10 cellular contexts compared by ENCODE assay signal in genomic region chr17:50101346-50102163, GRCh38. TPM values are rescaled to one million over a fixed set of nuclear protein-coding genes. Genes with fewer than 3 reads are reported as not detected.
DNase-seq lines count a peak whose midpoint lies in the region; ATAC-seq, FAIRE-seq and TF ChIP-seq lines count a peak whose summit lies in the region.
"Had no signal": no experiment of that assay in that cellular context is flagged by ENCODE, and none has a peak within 500 bp of the region (broad histone marks: within the 10 kb centered on the region; RNA-seq: fewer than 3 reads in every experiment).

No MANE protein-coding gene starts in this region.

- DNase-seq in HT-29 (ENCODE audit: low spot score) = peak; percentile 57
- DNase-seq in GM12878 (ENCODE audit: low read depth, low spot score) = no peak
- peak; percentile 78 for DNase-seq in kidney
- DNase-seq in stimulated activated naive CD8-positive, alpha-beta T cell treated with anti-CD3 and anti-CD28 coated beads, Interleukin-15, Interleukin-2, amounts not matched to agents 100 U/mL and 50 U/mL, for 24 hours = no peak
- DNase-seq in NCI-H2196 treated with DMSO at 0.1 percent for 48 hours (lab: John Stamatoyannopoulos, UW; ENCODE audit: unreplicated experiment) = no peak
- no peak for DNase-seq in NCI-H2029 treated with DMSO at 0.1 percent for 48 hours (lab: John Stamatoyannopoulos, UW)
- DNase-seq in NCI-H2196 (lab: John Stamatoyannopoulos, UW; ENCODE audit: unreplicated experiment) = no peak
- DNase-seq: activated B cell treated with CpG ODN at 0.5 μM for 24 hours had no signal

- H3K4me3 ChIP-seq in GM12878 (no peak overlapping the region), kidney (ENCODE audit: low read length in 2 of 2) (peak overlapping the region in 1 of 2 donors; percentile 25), skeletal muscle tissue (ENCODE audit: low read length in 3 of 3) (peak overlapping the region; percentile 67 to 76 (median 67))

- H4K20me1 ChIP-seq in GM12878 (ENCODE audit: control insufficient read depth, insufficient read depth) = no peaks in the 10 kb centered on the region

- SMC1A ChIA-PET in GM12878 (lab: Charles Lee; ENCODE audit: uncharacterized antibody, unreplicated experiment) = no interaction called here

- POLR2A ChIA-PET in GM12878 (lab: Charles Lee) = no interaction called here

- no peak overlapping the region for H2AFZ ChIP-seq in GM12878 (ENCODE audit: control insufficient read depth, low read depth, low read length)

- H3K4me1 ChIP-seq in GM12878 (ENCODE audit: control insufficient read depth, insufficient read depth, low read length) (peaks cover 3% of the 10 kb centered on the region; the same call in 1 of the 2 replicates), kidney (ENCODE audit: control insufficient read depth in 1 of 2, insufficient read depth in 1 of 2, low read depth in 1 of 2, low read length in 2 of 2) (peaks cover 52 to 60% of the 10 kb centered on the region in 2 donors), skeletal muscle tissue (ENCODE audit: control insufficient read depth in 3 of 3, insufficient read depth in 3 of 3, low read length in 3 of 3) (peaks cover 64 to 75% (median 73%) of the 10 kb centered on the region in 3 donors)

- ATAC-seq in GM12878 = no peak
- no peak for ATAC-seq in stimulated activated naive CD8-positive, alpha-beta T cell treated with anti-CD3 and anti-CD28 coated beads, Interleukin-15, Interleukin-2, amounts not matched to agents 100 U/mL and 50 U/mL, for 24 hours

- no peak for TF ChIP-seq EP300 in GM12878 (IDR thresholded peaks at IDR 0.05; ENCODE audit: borderline replicate concordance in 1 of 2, control insufficient read depth in 1 of 2, low read depth in 2 of 2, low read length in 2 of 2)

- RAD21 ChIA-PET in GM12878 (lab: Charles Lee; ENCODE audit: unreplicated experiment) = no interaction called here

- no peaks in the 10 kb centered on the region for H3K79me2 ChIP-seq in GM12878 (ENCODE audit: control insufficient read depth, insufficient read depth, low read length)

- intact Hi-C loops in GM12878 (cut with micrococcal nuclease; ENCODE audit: unreplicated experiment) (no loop called here), kidney (cut with DNase I) (no loop called here)

- H3K4me2 ChIP-seq in GM12878 (ENCODE audit: control insufficient read depth, insufficient read depth) = no peak overlapping the region

- H3K9me3 ChIP-seq in GM12878 (replicated peaks; ENCODE audit: control insufficient read depth, insufficient read depth, low read length) = no peaks in the 10 kb centered on the region
- no peaks in the 10 kb centered on the region for H3K9me3 ChIP-seq in kidney (ENCODE audit: control insufficient read depth in 1 of 2, low read length in 2 of 2)
- no peaks in the 10 kb centered on the region for H3K9me3 ChIP-seq in skeletal muscle tissue (ENCODE audit: control insufficient read depth in 3 of 3, low read length in 3 of 3)

- FAIRE-seq in GM12878 (lab: Jason Lieb, UNC) (no peak), kidney (lab: Jason Lieb, UNC) (no peak)
- FAIRE-seq: G401.6 had no signal

- no peak for TF ChIP-seq RAD21 in GM12878 (IDR thresholded peaks at IDR 0.05; ENCODE audit: insufficient read depth, low read depth, low read length)

- no peak for TF ChIP-seq CTCF in GM12878 (IDR thresholded peaks at IDR 0.05 in 2 of 3, conservative IDR thresholded peaks at IDR 0.05 in 1 of 3; ENCODE audit: control insufficient read depth in 2 of 3, extremely low read depth in 1 of 3, insufficient read depth in 1 of 3, low read depth in 3 of 3, low read length in 3 of 3)
- TF ChIP-seq CTCF in kidney (IDR thresholded peaks at IDR 0.05; ENCODE audit: borderline replicate concordance, extremely low read depth, insufficient read depth) = no peak

- H3K9ac ChIP-seq in GM12878 (ENCODE audit: control insufficient read depth, insufficient read depth, low read length) (no peak overlapping the region), kidney (ENCODE audit: low read length in 2 of 2) (peak overlapping the region in 1 of 2 donors; percentile 70), skeletal muscle tissue (ENCODE audit: low read depth in 1 of 3, low read length in 3 of 3) (peak overlapping the region; percentile 65 to 89 (median 89))

- H3K36me3 ChIP-seq in GM12878 (ENCODE audit: control insufficient read depth in 2 of 2, insufficient read depth in 2 of 2, low read length in 1 of 2) (no peaks in the 10 kb centered on the region; a peak in 1 of 4 replicates), kidney (ENCODE audit: control insufficient read depth in 1 of 2, insufficient read depth in 2 of 2, low read length in 2 of 2) (peaks cover 9 to 63% of the 10 kb centered on the region in 2 donors), skeletal muscle tissue (ENCODE audit: control insufficient read depth in 3 of 3, insufficient read depth in 3 of 3, low read length in 3 of 3) (peaks cover 36 to 58% (median 39%) of the 10 kb centered on the region in 3 donors)

- WGBS in GM12878 (ENCODE audit: insufficient coverage, insufficient replicate concordance, low lambda C conversion rate, missing lambda C conversion rate) = 75% methylated on average over 17 of the region's 17 CpGs

- no TSS peak for BruUV-seq in GM12878 (replicated peaks; lab: Mats Ljungman, UMichigan)

- CTCF ChIA-PET in GM12878 (lab: Yijun Ruan, JAX) = interaction anchor here (1.8 kb wide), 1 partner anchor 13 kb away, joined by 10 read pairs; no protein-coding TSS in a partner anchor

- no peaks in the 10 kb centered on the region for H3K27me3 ChIP-seq in GM12878 (replicated peaks in 1 of 2; ENCODE audit: control insufficient read depth in 2 of 2, insufficient read depth in 2 of 2, low read length in 1 of 2)
- no peaks in the 10 kb centered on the region for H3K27me3 ChIP-seq in skeletal muscle tissue (ENCODE audit: control insufficient read depth in 3 of 3, insufficient read depth in 3 of 3, low read length in 3 of 3)

- H3K27ac ChIP-seq in GM12878 (ENCODE audit: control insufficient read depth, insufficient read depth) (no peak overlapping the region), kidney (ENCODE audit: low read depth in 2 of 2, low read length in 2 of 2) (peak overlapping the region; percentile 90 to 94), skeletal muscle tissue (ENCODE audit: low read depth, low read length) (peak overlapping the region; percentile 94)

- no peak for TF ChIP-seq POLR2A in GM12878 (IDR thresholded peaks at IDR 0.05; ENCODE audit: low read depth, low read length)

- in situ Hi-C loops in GM12878 (cut with MboI) = no loop called here

RNA-seq across cellular contexts. Expression of gene PDK2, which starts 6.4 kb away (rescaled TPM):
- total RNA-seq in HT-29 (2014; rRNA removed; shearing (Covaris generic)) = 31.3 and 31.9 TPM in 2 replicates
- total RNA-seq in GM12878 (2013; cell fraction: nucleolus; rRNA removed) = 16.9 and 18.0 TPM in 2 replicates
- total RNA-seq in GM12878 (2014; rRNA removed) = 9.7 and 12.3 TPM in 2 replicates
- total RNA-seq in GM12878 (2014; rRNA removed; fragmentation: Illumina TruSeq; extraction: Trizol) = 6.5 and 8.6 TPM in 2 replicates
- total RNA-seq in GM12878 (2021) = 14.2 and 16.1 TPM in 2 replicates
- polyA plus RNA-seq in GM12878 (2011; ENCODE audit: low read depth) = 4.5 TPM
- polyA plus RNA-seq in GM12878 (2011; rRNA removed) = 8.8 and 22.6 TPM in 2 replicates
- 33.3 and 38.8 TPM in 2 replicates for polyA plus RNA-seq in GM12878 (2011; cell fraction: cytosol; rRNA removed)
- 92.2 and 108 TPM in 2 replicates for polyA plus RNA-seq in GM12878 (2011; cell fraction: nucleus; rRNA removed)
- 9.1 and 10.7 TPM in 2 replicates for polyA plus RNA-seq in GM12878 (2012)
- 9.8 and 12.3 TPM in 2 replicates for polyA plus RNA-seq in GM12878 (2014; fragmentation: Illumina TruSeq; extraction: Trizol)
- 1 to 10 TPM in 1 of 2 experiments, under 1 TPM in 1; 0.98 to 1.2 TPM for polyA plus RNA-seq in GM12878 (2014; fragmentation: Nextera tagmentation; extraction: Ambion mirVana)
- 9.6 and 16.0 TPM in 2 replicates for polyA plus RNA-seq in GM12878 (2014; rRNA removed)
- polyA plus RNA-seq in GM12878 (2016; fragmentation: Nextera tagmentation; extraction: Ambion mirVana) = 10 to 100 TPM; 17.5 to 20.2 TPM
- 22.7 and 37.5 TPM in 2 replicates for polyA minus RNA-seq in GM12878 (2011; rRNA and poly(A)+ RNA removed)
- 9.5 and 15.8 TPM in 2 replicates for polyA minus RNA-seq in GM12878 (2011; cell fraction: cytosol; rRNA and poly(A)+ RNA removed)
- 16.0 and 35.1 TPM in 2 replicates for polyA minus RNA-seq in GM12878 (2011; cell fraction: nucleus; rRNA and poly(A)+ RNA removed)
- 41.9 TPM for total RNA-seq in kidney
- polyA plus RNA-seq in kidney (ENCODE audit: insufficient read depth, low read depth, low replicate concordance) = 121 TPM
- 18.8 TPM for total RNA-seq in skeletal muscle tissue

RNA-seq across cellular contexts. Expression of gene SAMD14, which starts 28.4 kb away (rescaled TPM):
- 1.9 and 3.4 TPM in 2 replicates for total RNA-seq in HT-29 (2014; rRNA removed; shearing (Covaris generic))
- total RNA-seq in GM12878 (2013; cell fraction: nucleolus; rRNA removed) = 2.6 and 4.3 TPM in 2 replicates
- total RNA-seq in GM12878 (2014; rRNA removed) (0.17 and 0.22 TPM in 2 replicates), GM12878 (2014; rRNA removed; fragmentation: Illumina TruSeq; extraction: Trizol) (0.22 and 0.74 TPM in 2 replicates), GM12878 (2021) (1.3 and 1.7 TPM in 2 replicates), kidney (5.0 TPM), skeletal muscle tissue (1.0 TPM)
- polyA plus RNA-seq in GM12878 (2011; ENCODE audit: low read depth) = 0.58 TPM
- polyA plus RNA-seq in GM12878 (2011; rRNA removed) (0.32 and 1.3 TPM in 2 replicates), GM12878 (2014; fragmentation: Illumina TruSeq; extraction: Trizol) (0.19 and 0.25 TPM in 2 replicates), GM12878 (2014; fragmentation: Nextera tagmentation; extraction: Ambion mirVana) (not detected), GM12878 (2014; rRNA removed) (0.51 and 1.4 TPM in 2 replicates), GM12878 (2016; fragmentation: Nextera tagmentation; extraction: Ambion mirVana) (under 1 TPM in 1 of 2 experiments, not detected in 1; 0.06 TPM), kidney (ENCODE audit: insufficient read depth, low read depth, low replicate concordance) (3.7 TPM)
- 0.51 and 1.2 TPM in 2 replicates for polyA plus RNA-seq in GM12878 (2011; cell fraction: cytosol; rRNA removed)
- 8.0 and 8.3 TPM in 2 replicates for polyA plus RNA-seq in GM12878 (2011; cell fraction: nucleus; rRNA removed)
- polyA plus RNA-seq in GM12878 (2012) = 0.45 and 0.66 TPM in 2 replicates
- polyA minus RNA-seq in GM12878 (2011; rRNA and poly(A)+ RNA removed) = 0.59 and 2.0 TPM in 2 replicates
- 0.73 TPM in 1 of 2 replicates, not detected in the other for polyA minus RNA-seq in GM12878 (2011; cell fraction: cytosol; rRNA and poly(A)+ RNA removed)
- 1.1 and 1.8 TPM in 2 replicates for polyA minus RNA-seq in GM12878 (2011; cell fraction: nucleus; rRNA and poly(A)+ RNA removed)

RNA-seq across cellular contexts. Expression of gene ITGA3, which starts 45.6 kb away (rescaled TPM):
- total RNA-seq in HT-29 (2014; rRNA removed; shearing (Covaris generic)) = 218 and 237 TPM in 2 replicates
- total RNA-seq in GM12878 (2013; cell fraction: nucleolus; rRNA removed) = 22.3 and 23.3 TPM in 2 replicates
- total RNA-seq in GM12878 (2014; rRNA removed) = 10.3 and 13.4 TPM in 2 replicates
- 6.6 and 6.9 TPM in 2 replicates for total RNA-seq in GM12878 (2014; rRNA removed; fragmentation: Illumina TruSeq; extraction: Trizol)
- total RNA-seq in GM12878 (2021) = 12.5 and 14.3 TPM in 2 replicates
- polyA plus RNA-seq in GM12878 (2011; ENCODE audit: low read depth) = 1.8 TPM
- polyA plus RNA-seq in GM12878 (2011; rRNA removed) = 4.3 and 6.9 TPM in 2 replicates
- 10.9 and 12.4 TPM in 2 replicates for polyA plus RNA-seq in GM12878 (2011; cell fraction: cytosol; rRNA removed)
- polyA plus RNA-seq in GM12878 (2011; cell fraction: nucleus; rRNA removed) = 28.4 and 35.6 TPM in 2 replicates
- 3.0 and 3.2 TPM in 2 replicates for polyA plus RNA-seq in GM12878 (2012)
- 3.8 and 6.6 TPM in 2 replicates for polyA plus RNA-seq in GM12878 (2014; fragmentation: Illumina TruSeq; extraction: Trizol)
- polyA plus RNA-seq in GM12878 (2014; fragmentation: Nextera tagmentation; extraction: Ambion mirVana) = under 1 TPM; 0.29 to 0.86 TPM
- polyA plus RNA-seq in GM12878 (2014; rRNA removed) = 7.1 and 10.5 TPM in 2 replicates
- 1 to 10 TPM; 4.0 to 4.6 TPM for polyA plus RNA-seq in GM12878 (2016; fragmentation: Nextera tagmentation; extraction: Ambion mirVana)
- polyA minus RNA-seq in GM12878 (2011; rRNA and poly(A)+ RNA removed) = 15.2 and 22.9 TPM in 2 replicates
- 12.0 and 17.7 TPM in 2 replicates for polyA minus RNA-seq in GM12878 (2011; cell fraction: cytosol; rRNA and poly(A)+ RNA removed)
- polyA minus RNA-seq in GM12878 (2011; cell fraction: nucleus; rRNA and poly(A)+ RNA removed) = 20.2 and 36.4 TPM in 2 replicates
- total RNA-seq in kidney = 367 TPM
- 117 TPM for polyA plus RNA-seq in kidney (ENCODE audit: insufficient read depth, low read depth, low replicate concordance)
- total RNA-seq in skeletal muscle tissue = 27.7 TPM

RNA-seq across cellular contexts. Expression of gene PPP1R9B, which starts 48.9 kb away (rescaled TPM):
- total RNA-seq in HT-29 (2014; rRNA removed; shearing (Covaris generic)) = 38.7 and 54.6 TPM in 2 replicates
- 55.7 and 68.4 TPM in 2 replicates for total RNA-seq in GM12878 (2013; cell fraction: nucleolus; rRNA removed)
- 59.9 and 62.9 TPM in 2 replicates for total RNA-seq in GM12878 (2014; rRNA removed)
- total RNA-seq in GM12878 (2014; rRNA removed; fragmentation: Illumina TruSeq; extraction: Trizol) = 35.9 and 39.6 TPM in 2 replicates
- total RNA-seq in GM12878 (2021) = 103 and 107 TPM in 2 replicates
- polyA plus RNA-seq in GM12878 (2011; ENCODE audit: low read depth) = 21.7 TPM
- polyA plus RNA-seq in GM12878 (2011; rRNA removed) = 30.2 and 44.4 TPM in 2 replicates
- polyA plus RNA-seq in GM12878 (2011; cell fraction: cytosol; rRNA removed) = 39.3 and 43.6 TPM in 2 replicates
- 75.0 and 144 TPM in 2 replicates for polyA plus RNA-seq in GM12878 (2011; cell fraction: nucleus; rRNA removed)
- 54.8 and 64.1 TPM in 2 replicates for polyA plus RNA-seq in GM12878 (2012)
- polyA plus RNA-seq in GM12878 (2014; fragmentation: Illumina TruSeq; extraction: Trizol) = 17.9 and 35.4 TPM in 2 replicates
- polyA plus RNA-seq in GM12878 (2014; fragmentation: Nextera tagmentation; extraction: Ambion mirVana) = under 1 TPM; 0.20 to 0.45 TPM
- polyA plus RNA-seq in GM12878 (2014; rRNA removed) = 52.0 and 58.7 TPM in 2 replicates
- polyA plus RNA-seq in GM12878 (2016; fragmentation: Nextera tagmentation; extraction: Ambion mirVana) = 1 to 10 TPM; 1.8 to 2.3 TPM
- polyA minus RNA-seq in GM12878 (2011; rRNA and poly(A)+ RNA removed) = 38.4 and 59.7 TPM in 2 replicates
- polyA minus RNA-seq in GM12878 (2011; cell fraction: cytosol; rRNA and poly(A)+ RNA removed) = 36.3 and 36.8 TPM in 2 replicates
- polyA minus RNA-seq in GM12878 (2011; cell fraction: nucleus; rRNA and poly(A)+ RNA removed) = 12.3 and 46.2 TPM in 2 replicates
- total RNA-seq in kidney = 64.4 TPM
- polyA plus RNA-seq in kidney (ENCODE audit: insufficient read depth, low read depth, low replicate concordance) = 17.1 TPM
- total RNA-seq in skeletal muscle tissue = 19.3 TPM

Comparison
In these comparisons a context has a peak if more than half of its experiments do, and no peak if none do; other contexts are left out.
1. DNase-seq: peak in HT-29 (single experiment) and kidney (single experiment); none in GM12878 (single experiment), stimulated activated naive CD8-positive, alpha-beta T cell treated with anti-CD3 and anti-CD28 coated beads, Interleukin-15, Interleukin-2, amounts not matched to agents 100 U/mL and 50 U/mL, for 24 hours (single experiment), NCI-H2196 treated with DMSO at 0.1 percent for 48 hours (single experiment), NCI-H2029 treated with DMSO at 0.1 percent for 48 hours (single experiment) and NCI-H2196 (single experiment).